28 cellular contexts compared by ENCODE assay signal in genomic region chr16:13101828-13102227, GRCh38.
"Had no signal": no experiment of that assay in that cellular context is flagged by ENCODE, and none has a peak within 500 bp of the region (broad histone marks: within the 10 kb centered on the region; RNA-seq: fewer than 3 reads in every experiment).

No MANE protein-coding gene starts in this region.

- H3K9me3 ChIP-seq: pancreas, prostate gland, right lobe of liver, testis, vagina had no signal

- FAIRE-seq: pancreas, urothelium cell line had no signal

- H3K4me3 ChIP-seq: neural progenitor cell, pancreas, prostate gland, right lobe of liver, skin epidermis, smooth muscle cell, spleen, suprapubic skin, testis, tibial artery, upper lobe of left lung, vagina had no signal

- H3K36me3 Mint-ChIP-seq: naive thymus-derived CD4-positive, alpha-beta T cell; natural killer cell; stimulated activated memory B cell treated with anti-CD40 and anti-IgM and Interleukin-4, amounts not matched to agents 10 μg/mL and 1 μg/mL and 100 μg/mL, for 72 hours had no signal

- ATAC-seq: naive thymus-derived CD4-positive, alpha-beta T cell; natural killer cell; right cardiac atrium; right lobe of liver; stimulated activated memory B cell treated with anti-CD40 and anti-IgM and Interleukin-4, amounts not matched to agents 10 μg/mL and 1 μg/mL and 100 μg/mL, for 72 hours; stimulated activated naive CD8-positive, alpha-beta T cell treated with anti-CD3 and anti-CD28 coated beads, Interleukin-15, amount 100 ng/mL, for 72 hours; stimulated activated naive CD8-positive, alpha-beta T cell treated with anti-CD3 and anti-CD28 coated beads, Interleukin-15, Interleukin-2, amounts not matched to agents 100 U/mL and 50 U/mL, for 24 hours had no signal

- H3K27ac ChIP-seq: neural progenitor cell, pancreas, prostate gland, right lobe of liver, skin epidermis, spleen, suprapubic skin, testis, tibial artery, upper lobe of left lung, vagina had no signal

- H3K27me3 ChIP-seq: pancreas, right lobe of liver, spleen, suprapubic skin, testis, tibial artery, upper lobe of left lung, vagina had no signal

- H3K27ac Mint-ChIP-seq: naive thymus-derived CD4-positive, alpha-beta T cell; natural killer cell; nephron; neural progenitor cell; stimulated activated memory B cell treated with anti-CD40 and anti-IgM and Interleukin-4, amounts not matched to agents 10 μg/mL and 1 μg/mL and 100 μg/mL, for 72 hours; stimulated activated naive CD8-positive, alpha-beta T cell treated with anti-CD3 and anti-CD28 coated beads, Interleukin-15, amount 100 ng/mL, for 72 hours had no signal

- H3K27me3 Mint-ChIP-seq: stimulated activated memory B cell treated with anti-CD40 and anti-IgM and Interleukin-4, amounts not matched to agents 10 μg/mL and 1 μg/mL and 100 μg/mL, for 72 hours; stimulated activated naive CD8-positive, alpha-beta T cell treated with anti-CD3 and anti-CD28 coated beads, Interleukin-15, amount 100 ng/mL, for 72 hours had no signal

- DNase-seq: naive thymus-derived CD4-positive, alpha-beta T cell; natural killer cell; occipital lobe; pancreas; right cardiac atrium; right lobe of liver; spleen; stimulated activated CD4-positive, alpha-beta T cell treated with anti-CD3 and anti-CD28 coated beads, Interleukin-12 subunit alpha, Interleukin-12 subunit beta, amount 100 ng/mL, for 4 hours; stimulated activated CD4-positive, alpha-beta T cell treated with anti-CD3 and anti-CD28 coated beads, Interleukin-1b, Interleukin-23, amount 100 ng/mL, for 48 hours; stimulated activated CD4-positive, alpha-beta T cell treated with anti-CD3 and anti-CD28 coated beads, Interleukin-4, amount 100 ng/mL, for 1 hour; stimulated activated CD4-positive, alpha-beta T cell treated with anti-CD3 and anti-CD28 coated beads, Interleukin-4, amount 100 ng/mL, for 4 hours; stimulated activated CD8-positive, alpha-beta memory T cell treated with anti-CD3 and anti-CD28 coated beads, Interleukin-4, amount 100 ng/mL, for 48 hours; stimulated activated naive CD4-positive, alpha-beta T cell; stimulated activated naive CD8-positive, alpha-beta T cell treated with anti-CD3 and anti-CD28 coated beads, Interleukin-15, amount 100 ng/mL, for 72 hours; stimulated activated naive CD8-positive, alpha-beta T cell treated with anti-CD3 and anti-CD28 coated beads, Interleukin-15, Interleukin-2, amounts not matched to agents 100 U/mL and 50 U/mL, for 24 hours; testis; tibial artery; trophoblast cell; upper lobe of left lung had no signal

- H3K4me2 ChIP-seq: neural progenitor cell, smooth muscle cell had no signal

- H3K4me3 Mint-ChIP-seq: naive thymus-derived CD4-positive, alpha-beta T cell; natural killer cell; nephron; neural progenitor cell; stimulated activated memory B cell treated with anti-CD40 and anti-IgM and Interleukin-4, amounts not matched to agents 10 μg/mL and 1 μg/mL and 100 μg/mL, for 72 hours; stimulated activated naive CD8-positive, alpha-beta T cell treated with anti-CD3 and anti-CD28 coated beads, Interleukin-15, amount 100 ng/mL, for 72 hours had no signal

- H2AFZ ChIP-seq: neural progenitor cell had no signal

- H3K4me1 ChIP-seq: pancreas, prostate gland, right lobe of liver, spleen, suprapubic skin, testis, tibial artery, upper lobe of left lung, vagina had no signal

- H3K36me3 ChIP-seq: neural progenitor cell, pancreas, prostate gland, right lobe of liver, spleen, suprapubic skin, tibial artery, upper lobe of left lung, vagina had no signal

- H3K9ac ChIP-seq: neural progenitor cell had no signal

- H3K4me1 Mint-ChIP-seq: naive thymus-derived CD4-positive, alpha-beta T cell; natural killer cell; nephron; stimulated activated memory B cell treated with anti-CD40 and anti-IgM and Interleukin-4, amounts not matched to agents 10 μg/mL and 1 μg/mL and 100 μg/mL, for 72 hours; stimulated activated naive CD8-positive, alpha-beta T cell treated with anti-CD3 and anti-CD28 coated beads, Interleukin-15, amount 100 ng/mL, for 72 hours had no signal
